In the genomic region with DNA sequence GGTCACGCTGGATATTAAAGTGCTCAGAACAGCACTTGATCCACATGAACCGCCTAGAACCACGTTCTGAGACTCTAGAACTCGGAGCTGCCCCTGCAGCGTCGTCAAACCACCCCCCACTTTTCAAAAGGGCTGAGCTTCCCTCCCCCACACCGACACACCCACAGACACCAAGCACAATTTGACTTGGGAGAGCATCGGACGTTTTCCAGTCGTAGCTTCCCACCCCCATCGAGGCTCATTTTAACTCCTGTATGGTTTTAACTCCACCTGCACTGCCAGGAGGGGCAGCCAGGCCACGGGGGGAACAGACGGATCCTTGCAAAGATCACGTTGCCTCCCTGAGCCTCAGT, we compare ENCODE assay signal across 19 cellular contexts. TPM values are rescaled to one million over a fixed set of nuclear protein-coding genes. Genes with fewer than 3 reads are reported as not detected.
"Had no signal": no experiment of that assay in that cellular context is flagged by ENCODE, and none has a peak within 500 bp of the region (broad histone marks: within the 10 kb centered on the region; RNA-seq: fewer than 3 reads in every experiment).

No MANE protein-coding gene starts in this region.

- H3K4me1 ChIP-seq: adrenal gland, upper lobe of left lung had no signal

- H3K4me3 Mint-ChIP-seq: activated T-cell treated with anti-CD3 and anti-CD28 coated beads, Interleukin-2, amount 50 U/mL, for 4 hours; effector memory CD8-positive, alpha-beta T cell; stimulated activated effector memory CD8-positive, alpha-beta T cell treated with anti-CD3 and anti-CD28 coated beads, Interleukin-12 subunit alpha, Interleukin-12 subunit beta, amount 100 ng/mL, for 72 hours; T-helper 1 cell treated with Interleukin-12 subunit alpha and Interleukin-12 subunit beta and Interleukin-4 antibody, amounts not matched to agents 30 μg/mL and 1 μg/mL, for 36 hours had no signal

- H3K27ac ChIP-seq: adrenal gland, epithelial cell of prostate, heart left ventricle, sigmoid colon, stomach, testis, upper lobe of left lung had no signal

- H3K9me3 Mint-ChIP-seq: activated T-cell treated with anti-CD3 and anti-CD28 coated beads, Interleukin-2, amount 50 U/mL, for 4 hours; effector memory CD8-positive, alpha-beta T cell; stimulated activated effector memory CD8-positive, alpha-beta T cell treated with anti-CD3 and anti-CD28 coated beads, Interleukin-12 subunit alpha, Interleukin-12 subunit beta, amount 100 ng/mL, for 72 hours; T-helper 1 cell treated with Interleukin-12 subunit alpha and Interleukin-12 subunit beta and Interleukin-4 antibody, amounts not matched to agents 30 μg/mL and 1 μg/mL, for 36 hours had no signal

- H3K36me3 Mint-ChIP-seq: stimulated activated effector memory CD8-positive, alpha-beta T cell treated with anti-CD3 and anti-CD28 coated beads, Interleukin-12 subunit alpha, Interleukin-12 subunit beta, amount 100 ng/mL, for 72 hours had no signal

- H3K27ac Mint-ChIP-seq: effector memory CD8-positive, alpha-beta T cell; stimulated activated effector memory CD8-positive, alpha-beta T cell treated with anti-CD3 and anti-CD28 coated beads, Interleukin-12 subunit alpha, Interleukin-12 subunit beta, amount 100 ng/mL, for 72 hours; T-helper 1 cell treated with Interleukin-12 subunit alpha and Interleukin-12 subunit beta and Interleukin-4 antibody, amounts not matched to agents 30 μg/mL and 1 μg/mL, for 36 hours had no signal

- ATAC-seq: activated CD4-positive, CD25-positive, alpha-beta regulatory T cell treated with anti-CD3 and anti-CD28 coated beads, Interleukin-2, amount 50 U/mL, for 24 hours; activated T-cell treated with anti-CD3 and anti-CD28 coated beads, Interleukin-2, amount 50 U/mL, for 4 hours; effector memory CD8-positive, alpha-beta T cell; stimulated activated effector memory CD8-positive, alpha-beta T cell treated with anti-CD3 and anti-CD28 coated beads, Interleukin-12 subunit alpha, Interleukin-12 subunit beta, amount 100 ng/mL, for 72 hours had no signal

- H3K27me3 ChIP-seq: testis had no signal

- DNase-seq: activated CD4-positive, alpha-beta T cell treated with anti-CD3 and anti-CD28 coated beads, Interleukin-2, amount 50 U/mL, for 1 hour; activated CD8-positive, alpha-beta memory T cell treated with anti-CD3 and anti-CD28 coated beads, Interleukin-2, amount 50 U/mL, for 4 hours; activated naive CD4-positive, alpha-beta T cell treated with anti-CD3 and anti-CD28 coated beads, Interleukin-2, amount 50 U/mL, for 16 hours; activated T-cell treated with anti-CD3 and anti-CD28 coated beads, Interleukin-2, amount 50 U/mL, for 4 hours; dermis blood vessel endothelial cell; effector memory CD8-positive, alpha-beta T cell; sigmoid colon; stimulated activated CD4-positive, alpha-beta T cell treated with anti-CD3 and anti-CD28 coated beads, Interleukin-4, amount 100 ng/mL, for 24 hours; testis; upper lobe of left lung had no signal

- H3K4me3 ChIP-seq: adrenal gland, heart left ventricle, sigmoid colon, stomach, testis, upper lobe of left lung had no signal

- H3K9me3 ChIP-seq: adrenal gland, heart left ventricle, sigmoid colon, stomach, testis, upper lobe of left lung had no signal

- H3K36me3 ChIP-seq: adrenal gland, heart left ventricle, sigmoid colon, stomach, upper lobe of left lung had no signal

RNA-seq across cellular contexts. Expression of a gene that starts 26.3 kb away (rescaled TPM):
- total RNA-seq: activated T-cell treated with anti-CD3 and anti-CD28 coated beads, Interleukin-2, amount 50 U/mL, for 4 hours; kidney epithelial cell; mononuclear cell had no signal
